Comparison of ENCODE assay signal across 1 cellular context in the genomic region with DNA sequence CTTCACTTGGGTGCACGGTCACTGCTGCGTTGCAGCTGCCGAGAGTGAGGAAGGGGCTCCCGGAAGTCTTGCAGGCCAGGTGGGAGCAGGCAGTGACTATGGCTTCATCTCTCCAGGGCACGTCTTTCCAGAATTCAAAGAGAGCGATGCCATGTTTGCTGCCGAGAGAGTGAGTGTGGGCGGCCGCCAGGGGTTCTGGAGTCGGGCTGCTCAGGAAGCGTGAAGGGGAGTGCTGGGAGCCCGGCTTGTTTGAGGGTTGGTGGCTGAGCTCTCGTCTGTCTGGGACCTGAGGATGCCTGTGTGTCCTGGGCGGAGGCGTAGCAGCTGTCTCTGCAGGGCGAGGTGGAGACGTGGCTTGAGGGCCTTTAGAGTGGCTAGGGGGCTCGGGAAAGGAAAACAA.
A peak's percentile ranks its signal among the peaks of the same experiment; 100 is the strongest.
TF ChIP-seq lines count a peak whose summit lies in the region.

No MANE protein-coding gene starts in this region.

TF ChIP-seq in HepG2, 621 proteins besides CTCF, POLR2A, EP300 and RAD21:
- TF ChIP-seq RBFOX2 (IDR thresholded peaks at IDR 0.05; ENCODE audit: low read depth, low read length) (peak; percentile 12; the same call in 1 of the 2 replicates), RFXAP (CRISPR knock-in tag; IDR thresholded peaks at IDR 0.05; ENCODE audit: borderline replicate concordance) (no peak)
